In genomic region chr6:24228681-24229255, GRCh38 we compare ENCODE assay signal across 10 cellular contexts.
A peak's percentile ranks its signal among the peaks of the same experiment; 100 is the strongest.
DNase-seq lines count a peak whose midpoint lies in the region; ATAC-seq and TF ChIP-seq lines count a peak whose summit lies in the region.
"Had no signal": no experiment of that assay in that cellular context is flagged by ENCODE, and none has a peak within 500 bp of the region (broad histone marks: within the 10 kb centered on the region; RNA-seq: fewer than 3 reads in every experiment).

No MANE protein-coding gene starts in this region.

- no peaks in the 10 kb centered on the region for H3K9me3 Mint-ChIP-seq in MCF 10A (ENCODE audit: unreplicated experiment)

- no peak for TF ChIP-seq POLR2A in erythroblast (IDR thresholded peaks at IDR 0.05; ENCODE audit: low read length)

- H3K4me1 ChIP-seq in HUES48 (ENCODE audit: control insufficient read depth, insufficient read depth, low read length): peaks cover 16% of the 10 kb centered on the region

- peak; percentile 61 for ATAC-seq in GM19035 (IDR thresholded peaks at IDR 0.05; ENCODE audit: unreplicated experiment)
- no peak for ATAC-seq in GM21423 (IDR thresholded peaks at IDR 0.05; ENCODE audit: unreplicated experiment)

- H3K27ac Mint-ChIP-seq in MCF 10A (ENCODE audit: low read depth, unreplicated experiment): no peak overlapping the region
- H3K27ac Mint-ChIP-seq: immature natural killer cell had no signal

- no peaks in the 10 kb centered on the region for H3K36me3 ChIP-seq in HUES48 (ENCODE audit: control insufficient read depth, insufficient read depth, low read length)

- BruUV-seq in MCF 10A (replicated peaks; lab: Mats Ljungman, UMichigan): no TSS peak

- no peaks in the 10 kb centered on the region for H3K27me3 ChIP-seq in HUES48 (ENCODE audit: control insufficient read depth, insufficient read depth, low read length)

- no peaks in the 10 kb centered on the region for H3K36me3 Mint-ChIP-seq in MCF 10A (ENCODE audit: insufficient read depth, unreplicated experiment)
- H3K36me3 Mint-ChIP-seq: immature natural killer cell had no signal

- peak overlapping the region; percentile 43 for H3K27ac ChIP-seq in HUES48 (ENCODE audit: low read depth, low read length)
- H3K27ac ChIP-seq: HL-60 had no signal

- POLR2A ChIA-PET in MCF 10A (lab: Yijun Ruan, JAX): no interaction called here

- no peak overlapping the region for H3K4me3 Mint-ChIP-seq in MCF 10A (ENCODE audit: unreplicated experiment)
- H3K4me3 Mint-ChIP-seq: immature natural killer cell had no signal

- no peaks in the 10 kb centered on the region for H3K4me1 Mint-ChIP-seq in MCF 10A (ENCODE audit: insufficient read depth, unreplicated experiment)
- H3K4me1 Mint-ChIP-seq: immature natural killer cell had no signal

- H3K4me3 ChIP-seq in HUES48 (ENCODE audit: low read depth, low read length) (no peak overlapping the region), skeletal muscle cell (ENCODE audit: low read depth, low read length) (no peak overlapping the region)

- TF ChIP-seq CTCF in MCF 10A (IDR thresholded peaks at IDR 0.05; ENCODE audit: unreplicated experiment): no peak

- intact Hi-C loops in MCF 10A (cut with micrococcal nuclease): no loop called here

- DNase-seq in MCF 10A (ENCODE audit: unreplicated experiment): peak; percentile 37
- DNase-seq in skeletal muscle cell (ENCODE audit: low read depth): peak; percentile 68
- DNase-seq in activated effector memory CD4-positive, alpha-beta T cell treated with anti-CD3 and anti-CD28 coated beads, Interleukin-2, amount 50 U/mL, for 16 hours: no peak
- no peak for DNase-seq in erythroblast (lab: John Stamatoyannopoulos, UW)
- DNase-seq in NCI-H2081 treated with DMSO at 0.1 percent for 48 hours (lab: John Stamatoyannopoulos, UW): no peak
- DNase-seq: immature natural killer cell had no signal

- no peaks in the 10 kb centered on the region for H3K9me3 ChIP-seq in HUES48 (ENCODE audit: control insufficient read depth, insufficient read depth, low read length)

- CTCF ChIA-PET in MCF 10A (lab: Yijun Ruan, JAX): no interaction called here

- no peaks in the 10 kb centered on the region for H3K27me3 Mint-ChIP-seq in MCF 10A (ENCODE audit: insufficient read depth, unreplicated experiment)

- no peak overlapping the region for H3K9ac ChIP-seq in HUES48 (ENCODE audit: low read depth, low read length)

Comparison
In these comparisons a context has a peak if more than half of its experiments do, and no peak if none do; other contexts are left out.
1. DNase-seq: peak in MCF 10A (single experiment) and skeletal muscle cell (single experiment); none in activated effector memory CD4-positive, alpha-beta T cell treated with anti-CD3 and anti-CD28 coated beads, Interleukin-2, amount 50 U/mL, for 16 hours (single experiment), erythroblast (0 of 2) and NCI-H2081 treated with DMSO at 0.1 percent for 48 hours (single experiment).